8 cellular contexts compared by ENCODE assay signal in genomic region chr13:99033814-99034213, GRCh38. TPM values are rescaled to one million over a fixed set of nuclear protein-coding genes. Genes with fewer than 3 reads are reported as not detected.
DNase-seq lines count a peak whose midpoint lies in the region; TF ChIP-seq lines count a peak whose summit lies in the region.

No MANE protein-coding gene starts in this region.

- H3K27ac ChIP-seq in cardiac muscle cell (no peak overlapping the region), smooth muscle cell (ENCODE audit: low read depth) (no peak overlapping the region)

- TF ChIP-seq CTCF in WI38 (IDR thresholded peaks at IDR 0.05; ENCODE audit: low read depth, low read length), result 0 out of 2 replicates have a peak, but pooled peaks have one; percentile 13
- TF ChIP-seq CTCF in cardiac muscle cell (IDR thresholded peaks at IDR 0.05; ENCODE audit: low read depth, low read length), result peak; percentile 52
- TF ChIP-seq CTCF in smooth muscle cell (IDR thresholded peaks at IDR 0.05; ENCODE audit: borderline replicate concordance, insufficient read depth, poor library complexity, severe bottlenecking), result peak; percentile 38

- H3K4me1 ChIP-seq in cardiac muscle cell (ENCODE audit: low read depth) (peaks cover 4% of the 10 kb centered on the region), smooth muscle cell (ENCODE audit: low read depth) (no peaks in the 10 kb centered on the region)

- no peak overlapping the region for H3K4me3 ChIP-seq in WI38 (ENCODE audit: low read depth, low read length)
- H3K4me3 ChIP-seq in cardiac muscle cell, result no peak overlapping the region
- no peak overlapping the region for H3K4me3 ChIP-seq in smooth muscle cell

- no peaks in the 10 kb centered on the region for H3K27me3 ChIP-seq in cardiac muscle cell
- no peaks in the 10 kb centered on the region for H3K27me3 ChIP-seq in smooth muscle cell (ENCODE audit: low read depth)

- H3K9ac ChIP-seq in smooth muscle cell (ENCODE audit: low read depth), result no peak overlapping the region

- H2AFZ ChIP-seq in smooth muscle cell (ENCODE audit: low read depth), result no peak overlapping the region

- H3K36me3 ChIP-seq in cardiac muscle cell (no peaks in the 10 kb centered on the region), smooth muscle cell (ENCODE audit: low read depth) (no peaks in the 10 kb centered on the region)

- H3K9me3 ChIP-seq in cardiac muscle cell (ENCODE audit: low read depth) (no peaks in the 10 kb centered on the region), smooth muscle cell (replicated peaks; ENCODE audit: low read depth) (no peaks in the 10 kb centered on the region)

- no peaks in the 10 kb centered on the region for H4K20me1 ChIP-seq in smooth muscle cell (ENCODE audit: low read depth)

- no peaks in the 10 kb centered on the region for H3K79me2 ChIP-seq in smooth muscle cell (ENCODE audit: low read depth)

- H3K4me2 ChIP-seq in smooth muscle cell, result no peak overlapping the region

- peak; percentile 41 for DNase-seq in DMS153 treated with DMSO at 0.1 percent for 48 hours (lab: John Stamatoyannopoulos, UW; ENCODE audit: unreplicated experiment)
- DNase-seq in M059J (ENCODE audit: low read depth), result peak; percentile 47
- peak; percentile 52 to 60 for DNase-seq in cardiac muscle cell (ENCODE audit: low read depth in 1 of 2, low spot score in 1 of 2)
- DNase-seq in smooth muscle cell (lab: John Stamatoyannopoulos, UW; ENCODE audit: unreplicated experiment), result no peak
- no peak for DNase-seq in stimulated activated CD4-positive, alpha-beta T cell treated with anti-CD3 and anti-CD28 coated beads, Interleukin-1b, Interleukin-23, amount 100 ng/mL, for 48 hours
- no peak for DNase-seq in KG1 (lab: John Stamatoyannopoulos, UW)
- DNase-seq in activated naive CD4-positive, alpha-beta T cell treated with Interleukin-2 at 50 U/mL for 16 hours, result no peak

- no peaks in the 10 kb centered on the region for H3F3A ChIP-seq in smooth muscle cell (ENCODE audit: low read depth)

RNA-seq across cellular contexts. Expression of gene DOCK9, which starts 56.0 kb away (rescaled TPM):
- 10.0 and 25.0 TPM in 2 replicates for total RNA-seq in M059J (2014; rRNA removed; shearing (Covaris generic))
- 32.8 and 61.3 TPM in 2 replicates for total RNA-seq in cardiac muscle cell
- polyA plus RNA-seq in cardiac muscle cell, result 33.2 and 39.1 TPM in 2 replicates
- total RNA-seq in smooth muscle cell, result 25.1 and 42.0 TPM in 2 replicates
- polyA plus RNA-seq in smooth muscle cell, result 5.7 and 19.5 TPM in 2 replicates

Comparison
In these comparisons a context has a peak if more than half of its experiments do, and no peak if none do; other contexts are left out.
1. DNase-seq: peak in DMS153 treated with DMSO at 0.1 percent for 48 hours (single experiment), M059J (single experiment) and cardiac muscle cell (2 of 2); none in smooth muscle cell (single experiment), stimulated activated CD4-positive, alpha-beta T cell treated with anti-CD3 and anti-CD28 coated beads, Interleukin-1b, Interleukin-23, amount 100 ng/mL, for 48 hours (single experiment), KG1 (single experiment) and activated naive CD4-positive, alpha-beta T cell treated with Interleukin-2 at 50 U/mL for 16 hours (single experiment).
2. Peak in every context shown above with its lines, with median percentiles within 50 percentile points of each other: CTCF ChIP-seq.